In the genomic region with DNA sequence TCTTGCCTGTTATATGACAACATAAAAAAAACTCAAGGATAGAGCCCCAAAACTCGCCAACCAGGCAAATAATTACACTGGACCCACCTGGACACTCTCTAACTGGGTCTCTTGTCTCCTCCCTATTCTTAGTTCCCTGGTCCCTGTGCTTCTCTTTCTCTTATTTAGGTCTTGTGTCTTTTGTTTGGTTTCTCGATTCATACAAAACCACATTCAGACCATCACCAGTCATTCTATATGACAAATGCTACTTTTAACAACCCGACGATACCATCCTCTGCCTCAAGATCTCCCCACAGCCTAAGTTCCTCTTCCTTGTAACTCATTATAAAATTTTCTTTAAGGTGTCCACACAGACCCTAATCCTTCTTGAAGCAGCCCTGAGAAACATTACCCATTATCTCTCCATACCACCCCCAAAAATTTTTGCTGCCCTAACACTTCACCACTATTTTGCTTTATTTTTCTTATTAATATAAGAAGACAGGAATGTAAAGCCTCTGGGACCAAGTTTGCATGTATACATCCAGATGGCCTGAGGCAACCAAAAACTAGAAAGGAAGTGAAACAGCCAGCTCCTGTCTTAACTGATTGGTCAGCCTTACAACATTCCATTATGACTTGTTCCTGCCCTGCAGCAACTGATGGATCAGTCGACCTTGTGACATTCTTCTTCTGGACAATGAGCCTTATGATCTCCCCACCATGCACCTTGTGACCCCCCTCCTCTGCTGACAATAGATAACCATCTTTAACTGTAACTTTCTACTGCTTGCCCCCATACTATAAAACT, we compare ENCODE assay signal across 16 cellular contexts.
DNase-seq lines count a peak whose midpoint lies in the region; ATAC-seq and TF ChIP-seq lines count a peak whose summit lies in the region.
"Had no signal": no experiment of that assay in that cellular context is flagged by ENCODE, and none has a peak within 500 bp of the region (broad histone marks: within the 10 kb centered on the region; RNA-seq: fewer than 3 reads in every experiment).

No MANE protein-coding gene starts in this region.

- ATAC-seq in GM21515 (IDR thresholded peaks at IDR 0.05; ENCODE audit: unreplicated experiment) (peak; percentile 67), HG03095 (IDR thresholded peaks at IDR 0.05; ENCODE audit: unreplicated experiment) (peak; percentile 80), T-cell (replicated peaks in 1 of 4) (no peak)
- ATAC-seq: right cardiac atrium had no signal

- H3K4me3 Mint-ChIP-seq in neural crest cell (no peak overlapping the region), nephron progenitor cell (no peak overlapping the region), T-cell (no peak overlapping the region)
- H3K4me3 Mint-ChIP-seq: activated naive CD8-positive, alpha-beta T cell treated with anti-CD3 and anti-CD28 coated beads for 36 hours; memory B cell had no signal

- TF ChIP-seq CTCF in neural crest cell (conservative IDR thresholded peaks at IDR 0.05), result no peak
- no peak for TF ChIP-seq CTCF in nephron progenitor cell (IDR thresholded peaks at IDR 0.05)

- DNase-seq in NOMO-1 (lab: John Stamatoyannopoulos, UW; ENCODE audit: unreplicated experiment in 2 of 2) (peak; percentile 59 to 75), neural crest cell (ENCODE audit: low read depth, low spot score) (no peak), nephron progenitor cell (no peak), A172 (ENCODE audit: low spot score) (no peak), T-cell (no peak)
- DNase-seq: activated naive CD8-positive, alpha-beta T cell treated with anti-CD3 and anti-CD28 coated beads for 36 hours; caudate nucleus; DND-41; effector memory CD4-positive, alpha-beta T cell; GM23248; NCI-H1048; right cardiac atrium; stimulated activated CD4-positive, alpha-beta T cell treated with anti-CD3 and anti-CD28 coated beads, Interleukin-2, amount 100 ng/mL, for 24 hours had no signal

- H3K27me3 Mint-ChIP-seq in neural crest cell (ENCODE audit: low read depth) (no peaks in the 10 kb centered on the region), nephron progenitor cell (ENCODE audit: low read depth, poor library complexity) (no peaks in the 10 kb centered on the region), T-cell (no peaks in the 10 kb centered on the region)
- H3K27me3 Mint-ChIP-seq: activated naive CD8-positive, alpha-beta T cell treated with anti-CD3 and anti-CD28 coated beads for 36 hours; memory B cell had no signal

- CTCF ChIA-PET in T-cell (lab: Charles Lee), result no interaction called here

- POLR2A ChIA-PET in T-cell (lab: Charles Lee), result no interaction called here

- H3K9me3 Mint-ChIP-seq in neural crest cell, result no peaks in the 10 kb centered on the region
- no peaks in the 10 kb centered on the region for H3K9me3 Mint-ChIP-seq in nephron progenitor cell
- peaks cover 4 to 23% (median 14%) of the 10 kb centered on the region in 3 donors for H3K9me3 Mint-ChIP-seq in T-cell
- H3K9me3 Mint-ChIP-seq: memory B cell had no signal

- no peaks in the 10 kb centered on the region for H3K4me1 Mint-ChIP-seq in neural crest cell
- H3K4me1 Mint-ChIP-seq in nephron progenitor cell, result no peaks in the 10 kb centered on the region
- H3K4me1 Mint-ChIP-seq in T-cell, result no peaks in the 10 kb centered on the region
- H3K4me1 Mint-ChIP-seq: activated naive CD8-positive, alpha-beta T cell treated with anti-CD3 and anti-CD28 coated beads for 36 hours had no signal

- no peaks in the 10 kb centered on the region for H3K36me3 Mint-ChIP-seq in neural crest cell (ENCODE audit: low read depth)
- H3K36me3 Mint-ChIP-seq in nephron progenitor cell (ENCODE audit: low read depth), result no peaks in the 10 kb centered on the region
- H3K36me3 Mint-ChIP-seq in T-cell, result no peaks in the 10 kb centered on the region
- H3K36me3 Mint-ChIP-seq: activated naive CD8-positive, alpha-beta T cell treated with anti-CD3 and anti-CD28 coated beads for 36 hours; memory B cell had no signal

- peak overlapping the region; percentile 89 for H3K27ac Mint-ChIP-seq in neural crest cell (ENCODE audit: unreplicated experiment)
- H3K27ac Mint-ChIP-seq in nephron progenitor cell, result no peak overlapping the region
- H3K27ac Mint-ChIP-seq in T-cell, result no peak overlapping the region
- H3K27ac Mint-ChIP-seq: activated naive CD8-positive, alpha-beta T cell treated with anti-CD3 and anti-CD28 coated beads for 36 hours; memory B cell had no signal

Comparison
In these comparisons a context has a peak if more than half of its experiments do, and no peak if none do; other contexts are left out.
1. ATAC-seq: peak in GM21515 (single experiment) and HG03095 (single experiment); none in T-cell (0 of 4).
2. DNase-seq: peak in NOMO-1 (2 of 2); none in neural crest cell (single experiment), nephron progenitor cell (single experiment), A172 (single experiment) and T-cell (0 of 34).